Comparison of ENCODE assay signal across 17 cellular contexts in the genomic region with DNA sequence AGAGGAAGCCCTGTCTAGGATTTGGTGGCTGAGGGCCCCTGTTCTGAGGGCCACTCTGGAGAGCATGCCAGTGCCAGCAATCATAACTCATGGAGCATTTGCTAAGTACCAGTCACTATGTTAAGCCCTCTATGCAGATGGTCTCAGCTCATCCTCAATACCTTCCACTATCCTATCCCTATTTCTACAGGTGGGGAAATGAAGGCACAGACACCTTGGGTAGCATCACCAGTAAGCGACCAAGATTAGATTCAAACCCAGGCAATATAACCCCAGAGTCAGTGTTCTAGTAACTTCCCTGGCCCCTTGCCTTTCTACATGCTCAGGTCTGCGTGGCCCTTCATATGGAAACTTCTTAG. TPM values are rescaled to one million over a fixed set of nuclear protein-coding genes. Genes with fewer than 3 reads are reported as not detected.
DNase-seq lines count a peak whose midpoint lies in the region; ATAC-seq, FAIRE-seq and TF ChIP-seq lines count a peak whose summit lies in the region.
"Had no signal": no experiment of that assay in that cellular context is flagged by ENCODE, and none has a peak within 500 bp of the region (broad histone marks: within the 10 kb centered on the region; RNA-seq: fewer than 3 reads in every experiment).

No MANE protein-coding gene starts in this region.

- H4K91ac ChIP-seq in IMR-90 (ENCODE audit: insufficient read depth, low read depth, low read length), result no peak overlapping the region

- no peak overlapping the region for H3K9ac ChIP-seq in IMR-90 (ENCODE audit: low read depth, low read length)

- POLR2A ChIA-PET in IMR-90 (lab: Charles Lee; ENCODE audit: unreplicated experiment), result interaction anchor here (1.0 kb wide), 1 partner anchor 9 kb away, joined by 5 read pairs; no protein-coding TSS in a partner anchor

- H2BK20ac ChIP-seq in IMR-90 (ENCODE audit: low read depth, low read length), result no peak overlapping the region

- no peak overlapping the region for H4K5ac ChIP-seq in IMR-90 (ENCODE audit: low read depth, low read length)

- no peak overlapping the region for H3K56ac ChIP-seq in IMR-90 (ENCODE audit: extremely low read depth, insufficient read depth, low read length)

- no peak overlapping the region for H2BK5ac ChIP-seq in IMR-90 (ENCODE audit: low read depth, low read length, poor library complexity, severe bottlenecking)

- BruUV-seq in IMR-90 (replicated peaks; lab: Mats Ljungman, UMichigan), result no TSS peak

- no peak for TF ChIP-seq RAD21 in IMR-90 (IDR thresholded peaks at IDR 0.05; ENCODE audit: low read length)

- H3K36me3 ChIP-seq in IMR-90 (ENCODE audit: control insufficient read depth, insufficient read depth, low read length), result peaks cover 23% of the 10 kb centered on the region
- H3K36me3 ChIP-seq in bronchial epithelial cell (ENCODE audit: control insufficient read depth, insufficient read depth, low read length), result peaks cover 11% of the 10 kb centered on the region
- peaks cover 7 to 10% (median 8%) of the 10 kb centered on the region in 3 donors for H3K36me3 ChIP-seq in pancreas

- H2AK9ac ChIP-seq in IMR-90 (replicated peaks; ENCODE audit: low read depth, low read length, poor library complexity), result peak overlapping the region; percentile 0

- H3K4me1 Mint-ChIP-seq in neural crest cell, result no peaks in the 10 kb centered on the region
- H3K4me1 Mint-ChIP-seq in stimulated activated naive B cell treated with anti-CD40 and anti-IgM and Interleukin-4, amounts not matched to agents 10 μg/mL and 1 μg/mL and 100 μg/mL, for 72 hours, result peaks cover 0 to 1% of the 10 kb centered on the region in 2 donors
- H3K4me1 Mint-ChIP-seq: activated naive CD4-positive, alpha-beta T cell treated with anti-CD3 and anti-CD28 coated beads, Interleukin-2, amount 50 U/mL, for 24 hours; memory B cell had no signal

- H3K27ac ChIP-seq in C4-2B, result peak overlapping the region; percentile 88
- no peak overlapping the region for H3K27ac ChIP-seq in IMR-90 (ENCODE audit: insufficient read depth, low read length)
- no peak overlapping the region for H3K27ac ChIP-seq in pancreas
- H3K27ac ChIP-seq: upper lobe of left lung had no signal

- in situ Hi-C loops in IMR-90 (cut with MboI; ENCODE audit: low sequenced_read_pairs), result loop anchor here (5.0 to 25.0 kb wide), 2 partner anchors 326 to 416 kb away; no protein-coding TSS in a partner anchor

- no peak overlapping the region for H3K4me3 Mint-ChIP-seq in neural crest cell
- no peak overlapping the region for H3K4me3 Mint-ChIP-seq in stimulated activated naive B cell treated with anti-CD40 and anti-IgM and Interleukin-4, amounts not matched to agents 10 μg/mL and 1 μg/mL and 100 μg/mL, for 72 hours
- H3K4me3 Mint-ChIP-seq: activated naive CD4-positive, alpha-beta T cell treated with anti-CD3 and anti-CD28 coated beads, Interleukin-2, amount 50 U/mL, for 24 hours; activated T-cell treated with anti-CD3 and anti-CD28 coated beads, Interleukin-2, amount 50 U/mL, for 24 hours; memory B cell had no signal

- no peak overlapping the region for H2BK15ac ChIP-seq in IMR-90 (ENCODE audit: low read depth, low read length)

- dilution Hi-C loops in IMR-90 (cut with HindIII; ENCODE audit: low sequenced_read_pairs, unreplicated experiment), result no loop called here

- no peaks in the 10 kb centered on the region for H3K9me3 Mint-ChIP-seq in neural crest cell
- no peaks in the 10 kb centered on the region for H3K9me3 Mint-ChIP-seq in stimulated activated naive B cell treated with anti-CD40 and anti-IgM and Interleukin-4, amounts not matched to agents 10 μg/mL and 1 μg/mL and 100 μg/mL, for 72 hours
- H3K9me3 Mint-ChIP-seq: activated naive CD4-positive, alpha-beta T cell treated with anti-CD3 and anti-CD28 coated beads, Interleukin-2, amount 50 U/mL, for 24 hours; activated T-cell treated with anti-CD3 and anti-CD28 coated beads, Interleukin-2, amount 50 U/mL, for 24 hours; memory B cell had no signal

- no peak for TF ChIP-seq POLR2A in IMR-90 (IDR thresholded peaks at IDR 0.05; ENCODE audit: low read depth, low read length)
- TF ChIP-seq POLR2A in GM18505 (IDR thresholded peaks at IDR 0.05; ENCODE audit: borderline replicate concordance, extremely low read depth, insufficient read depth, insufficient read length), result no peak

- no peak overlapping the region for H3K14ac ChIP-seq in IMR-90 (replicated peaks; ENCODE audit: low read depth, low read length)

- TF ChIP-seq CTCF in C4-2B (conservative IDR thresholded peaks at IDR 0.05) (peak; percentile 80), IMR-90 (conservative IDR thresholded peaks at IDR 0.05; ENCODE audit: low read depth, low read length) (no peak), bronchial epithelial cell (IDR thresholded peaks at IDR 0.05; ENCODE audit: insufficient read depth, low read length, severe bottlenecking) (no peak), neural crest cell (conservative IDR thresholded peaks at IDR 0.05) (peak; percentile 59), pancreas (IDR thresholded peaks at IDR 0.05) (no peak)

- H3K4me1 ChIP-seq in IMR-90 (ENCODE audit: control insufficient read depth, insufficient read depth, low read length) (no peaks in the 10 kb centered on the region), pancreas (peaks cover 6 to 11% (median 8%) of the 10 kb centered on the region in 3 donors)
- H3K4me1 ChIP-seq: upper lobe of left lung had no signal

- peaks cover 3% of the 10 kb centered on the region; the same call in 1 of the 2 replicates for H4K20me1 ChIP-seq in IMR-90 (ENCODE audit: insufficient read depth, low read length)

- 97% methylated on average over 2 of the region's 2 CpGs; no CpG with 5 or more reads in 1 of the 2 experiments for WGBS in IMR-90 (ENCODE audit: extremely low coverage in 2 of 2, insufficient read length in 1 of 2), 2 experiments
- 79 to 93% methylated on average over 2 of the region's 2 CpGs for WGBS in pancreas, 2 donors

- no peaks in the 10 kb centered on the region for H3K27me3 ChIP-seq in IMR-90 (ENCODE audit: control insufficient read depth, insufficient read depth, low read length)
- no peaks in the 10 kb centered on the region for H3K27me3 ChIP-seq in bronchial epithelial cell (ENCODE audit: control insufficient read depth, insufficient read depth, low read length)
- no peaks in the 10 kb centered on the region for H3K27me3 ChIP-seq in pancreas
- H3K27me3 ChIP-seq: gastrocnemius medialis, upper lobe of left lung had no signal

- no peak overlapping the region for H3K4me3 ChIP-seq in IMR-90 (ENCODE audit: insufficient read depth, low read depth, low read length)
- no peak overlapping the region for H3K4me3 ChIP-seq in bronchial epithelial cell (ENCODE audit: low read depth, low read length)
- no peak overlapping the region for H3K4me3 ChIP-seq in pancreas
- H3K4me3 ChIP-seq: gastrocnemius medialis, upper lobe of left lung had no signal

- FAIRE-seq in bronchial epithelial cell (lab: Jason Lieb, UNC) (peak; percentile 89), pancreas (lab: Jason Lieb, UNC) (no peak)
- FAIRE-seq: HTR-8/SVneo had no signal

- no peak overlapping the region for H2AFZ ChIP-seq in IMR-90 (replicated peaks; ENCODE audit: low read length, poor library complexity)

- no peak overlapping the region for H3K4me2 ChIP-seq in IMR-90 (ENCODE audit: low read depth, low read length)

- no peak overlapping the region for H3K27ac Mint-ChIP-seq in neural crest cell (ENCODE audit: unreplicated experiment)
- H3K27ac Mint-ChIP-seq in stimulated activated naive B cell treated with anti-CD40 and anti-IgM and Interleukin-4, amounts not matched to agents 10 μg/mL and 1 μg/mL and 100 μg/mL, for 72 hours, result no peak overlapping the region
- H3K27ac Mint-ChIP-seq: activated naive CD4-positive, alpha-beta T cell treated with anti-CD3 and anti-CD28 coated beads, Interleukin-2, amount 50 U/mL, for 24 hours; activated T-cell treated with anti-CD3 and anti-CD28 coated beads, Interleukin-2, amount 50 U/mL, for 24 hours; memory B cell had no signal

- H4K8ac ChIP-seq in IMR-90 (ENCODE audit: low read depth in 2 of 2, low read length in 2 of 2), result no peak overlapping the region

- peaks cover 3% of the 10 kb centered on the region for H3K36me3 Mint-ChIP-seq in neural crest cell (ENCODE audit: low read depth)
- peaks cover 0 to 13% of the 10 kb centered on the region in 2 donors for H3K36me3 Mint-ChIP-seq in stimulated activated naive B cell treated with anti-CD40 and anti-IgM and Interleukin-4, amounts not matched to agents 10 μg/mL and 1 μg/mL and 100 μg/mL, for 72 hours

- intact Hi-C loops in IMR-90 (cut with micrococcal nuclease) (no loop called here), pancreas (cut with DNase I) (loop anchor here in 1 of 3 donors (5.0 kb wide), 1 partner anchor 331 kb away; no protein-coding TSS in a partner anchor)

- H3K9me3 ChIP-seq in IMR-90 (ENCODE audit: control insufficient read depth, insufficient read depth, low read length) (no peaks in the 10 kb centered on the region), pancreas (no peaks in the 10 kb centered on the region)
- H3K9me3 ChIP-seq: Caco-2, gastrocnemius medialis, upper lobe of left lung had no signal

- no peaks in the 10 kb centered on the region for H3K27me3 Mint-ChIP-seq in neural crest cell (ENCODE audit: low read depth)
- no peaks in the 10 kb centered on the region for H3K27me3 Mint-ChIP-seq in stimulated activated naive B cell treated with anti-CD40 and anti-IgM and Interleukin-4, amounts not matched to agents 10 μg/mL and 1 μg/mL and 100 μg/mL, for 72 hours
- H3K27me3 Mint-ChIP-seq: activated naive CD4-positive, alpha-beta T cell treated with anti-CD3 and anti-CD28 coated beads, Interleukin-2, amount 50 U/mL, for 24 hours; activated T-cell treated with anti-CD3 and anti-CD28 coated beads, Interleukin-2, amount 50 U/mL, for 24 hours; memory B cell had no signal

- no peak for ATAC-seq in IMR-90 (ENCODE audit: low read depth)
- ATAC-seq in GM18505 (IDR thresholded peaks at IDR 0.05; ENCODE audit: unreplicated experiment), result no peak
- ATAC-seq in stimulated activated naive B cell treated with anti-CD40 and anti-IgM and Interleukin-4, amounts not matched to agents 10 μg/mL and 1 μg/mL and 100 μg/mL, for 72 hours (replicated peaks), result no peak
- ATAC-seq in pancreas, result no peak

- H2BK120ac ChIP-seq in IMR-90 (ENCODE audit: low read depth, low read length), result no peak overlapping the region

- H3K79me1 ChIP-seq in IMR-90 (ENCODE audit: low read depth in 1 of 2, low read length in 2 of 2), result no peaks in the 10 kb centered on the region

- no peaks in the 10 kb centered on the region for H3K9me1 ChIP-seq in IMR-90 (ENCODE audit: insufficient read depth, low read length)

- no peak overlapping the region for H2AK5ac ChIP-seq in IMR-90 (ENCODE audit: low read depth, low read length)

- DNase-seq in IMR-90 (no peak), bronchial epithelial cell (ENCODE audit: low read depth) (no peak), neural crest cell (ENCODE audit: low read depth, low spot score) (no peak), pancreas (no peak)
- DNase-seq in stimulated activated naive B cell treated with anti-CD40 and anti-IgM and Interleukin-4, amounts not matched to agents 10 μg/mL and 1 μg/mL and 100 μg/mL, for 72 hours, result no peak
- DNase-seq in activated CD8-positive, alpha-beta memory T cell treated with anti-CD3 and anti-CD28 coated beads for 24 hours, result no peak

- CTCF ChIA-PET in IMR-90 (lab: Yijun Ruan, JAX), result interaction anchor here (0.6 to 1.5 kb wide), 12 partner anchors 9 to 360 kb away, joined by 3 to 21 read pairs (median 4); a partner anchor contains a TSS

- H3K18ac ChIP-seq in IMR-90 (ENCODE audit: low read depth, low read length), result no peak overlapping the region

- no peak overlapping the region for H3K4ac ChIP-seq in IMR-90 (ENCODE audit: low read depth, low read length)

- no peak overlapping the region for H3K23ac ChIP-seq in IMR-90 (ENCODE audit: low read depth, low read length)

RNA-seq across cellular contexts. Expression of a gene that starts 7.9 kb away (rescaled TPM):
- total RNA-seq in IMR-90 (2012; rRNA removed) (25.3 and 28.3 TPM in 2 replicates), bronchial epithelial cell (30.1 and 38.7 TPM in 2 replicates), neural crest cell (124 and 129 TPM in 2 replicates), pancreas (10 to 100 TPM; 12.4 to 32.2 (median 14.3) TPM)
- polyA plus RNA-seq in IMR-90 (2012; rRNA removed) (17.1 and 18.8 TPM in 2 replicates), pancreas (1 to 10 TPM; 4.0 to 5.8 TPM)
- polyA plus RNA-seq in IMR-90 (2012; cell fraction: cytosol; rRNA removed), result 8.8 and 12.8 TPM in 2 replicates
- 23.2 and 44.6 TPM in 2 replicates for polyA plus RNA-seq in IMR-90 (2012; cell fraction: nucleus; rRNA removed; ENCODE audit: low replicate concordance)

RNA-seq across cellular contexts. Expression of a gene that starts 45.5 kb away (rescaled TPM):
- under 0.01 TPM in 2 replicates for total RNA-seq in IMR-90 (2012; rRNA removed)
- polyA plus RNA-seq in IMR-90 (2012; rRNA removed), result not detected in 2 replicates
- not detected in 2 replicates for polyA plus RNA-seq in IMR-90 (2012; cell fraction: cytosol; rRNA removed)
- not detected in 2 replicates for polyA plus RNA-seq in IMR-90 (2012; cell fraction: nucleus; rRNA removed; ENCODE audit: low replicate concordance)
- 2,323 and 5,262 TPM in 2 replicates for total RNA-seq in bronchial epithelial cell
- 2,478 and 3,042 TPM in 2 replicates for total RNA-seq in neural crest cell
- total RNA-seq in pancreas, result 1,000 to 10,000 TPM in 4 of 6 donors, 100 to 1,000 TPM in 2; 687 to 5,169 (median 2,340) TPM
- polyA plus RNA-seq in pancreas, result not detected
- total RNA-seq: M059J had no signal
- polyA plus RNA-seq: esophagus had no signal

Comparison
In these comparisons a context has a peak if more than half of its experiments do, and no peak if none do; other contexts are left out.
1. CTCF ChIP-seq: peak in C4-2B (single experiment) and neural crest cell (single experiment); none in IMR-90 (single experiment), bronchial epithelial cell (single experiment) and pancreas (0 of 4).
2. RNA of a gene that starts 45.5 kb away (total RNA-seq): 2,323 to 5,262 TPM in bronchial epithelial cell, 2,478 to 3,042 TPM in neural crest cell and 687 to 5,169 TPM in pancreas; under 0.01 TPM in IMR-90; every median in the first group is over 100 times any median in the second.